9 cellular contexts compared by ENCODE assay signal in genomic region chr4:26342328-26343040, GRCh38. TPM values are rescaled to one million over a fixed set of nuclear protein-coding genes. Genes with fewer than 3 reads are reported as not detected.
A peak's percentile ranks its signal among the peaks of the same experiment; 100 is the strongest.
DNase-seq lines count a peak whose midpoint lies in the region; ATAC-seq and TF ChIP-seq lines count a peak whose summit lies in the region.
"Had no signal": no experiment of that assay in that cellular context is flagged by ENCODE, and none has a peak within 500 bp of the region (broad histone marks: within the 10 kb centered on the region; RNA-seq: fewer than 3 reads in every experiment).

No MANE protein-coding gene starts in this region.

- RAD21 ChIA-PET in HCT116 (lab: Charles Lee; ENCODE audit: low non-redundant PET in 1 of 2, low total read pairs in 2 of 2, uncharacterized antibody in 2 of 2, unreplicated experiment in 2 of 2): no interaction called here

- intact Hi-C loops in HCT116 (cut with micrococcal nuclease): no loop called here

- ATAC-seq in HCT116 (peak; percentile 88), GM18867 (IDR thresholded peaks at IDR 0.05; ENCODE audit: unreplicated experiment) (no peak), HG03460 (IDR thresholded peaks at IDR 0.05; ENCODE audit: unreplicated experiment) (no peak)

- no peaks in the 10 kb centered on the region for H3K9me2 ChIP-seq in HCT116 (ENCODE audit: insufficient read depth)

- peaks cover 15% of the 10 kb centered on the region; the same call in 1 of the 2 replicates for H4K20me1 ChIP-seq in HCT116 (ENCODE audit: insufficient read depth)

- DNase-seq in ACHN (peak; percentile 83), HCT116 (ENCODE audit: low read depth, low spot score) (peak; percentile 23), left kidney (ENCODE audit: low read depth, low spot score) (peak; percentile 57), NCI-H1048 (lab: John Stamatoyannopoulos, UW) (no peak)
- DNase-seq in stimulated activated CD8-positive, alpha-beta memory T cell treated with anti-CD3 and anti-CD28 coated beads, Interleukin-4, amount 100 ng/mL, for 48 hours: no peak
- DNase-seq: mesendoderm had no signal

- in situ Hi-C loops in ACHN (cut with HindIII; ENCODE audit: low pct_ligation_motif_present, low pct_unique_long_range_greater_than_20kb, low sequenced_read_pairs): no loop called here

- H3K27me3 ChIP-seq in HCT116 (ENCODE audit: insufficient read depth, low read length): no peaks in the 10 kb centered on the region

- H3K36me3 ChIP-seq in HCT116 (ENCODE audit: control insufficient read depth in 1 of 2, insufficient read depth in 2 of 2, low read length in 2 of 2): no peaks in the 10 kb centered on the region

- TF ChIP-seq POLR2A in HCT116 (IDR thresholded peaks at IDR 0.05; ENCODE audit: borderline replicate concordance, extremely low read depth, insufficient read depth, insufficient read length): no peak

- BruUV-seq in HCT116 (replicated peaks; lab: Mats Ljungman, UMichigan): no TSS peak

- TF ChIP-seq CTCF in HCT116 (IDR thresholded peaks at IDR 0.05 in 2 of 3, conservative IDR thresholded peaks at IDR 0.05 in 1 of 3; ENCODE audit: borderline replicate concordance in 1 of 3, insufficient read depth in 1 of 3, low read depth in 2 of 3, low read length in 2 of 3): no peak

- peak overlapping the region; percentile 46 for H3K4me2 ChIP-seq in HCT116 (ENCODE audit: low read length)

- peaks cover 94% of the 10 kb centered on the region for H3K79me2 ChIP-seq in HCT116 (ENCODE audit: insufficient read depth, low read length)

- H3K4me1 ChIP-seq in HCT116 (ENCODE audit: control insufficient read depth in 1 of 2, insufficient read depth in 2 of 2, low read length in 2 of 2): peaks cover 8 to 31% of the 10 kb centered on the region in 2 experiments

- H3K27ac ChIP-seq in HCT116 (ENCODE audit: low read depth, low read length) (no peak overlapping the region), angular gyrus (ENCODE audit: low read depth, low read length) (peak overlapping the region; percentile 94)

- CTCF ChIA-PET in HCT116 (lab: Charles Lee): interaction anchor here (5.2 kb wide), 1 partner anchor 13 kb away, joined by 23 read pairs; no protein-coding TSS in a partner anchor

- POLR2A ChIA-PET in HCT116 (lab: Charles Lee): interaction anchor here (0.6 kb wide), 1 partner anchor 150 kb away, joined by 3 read pairs; no protein-coding TSS in a partner anchor

- H3K9ac ChIP-seq in HCT116 (ENCODE audit: low read length): 0 out of 2 replicates have a peak overlapping the region, but pooled peaks have one; percentile 1

- H2AFZ ChIP-seq in HCT116 (ENCODE audit: low read depth, low read length, poor library complexity, severe bottlenecking): no peak overlapping the region

- H3K9me3 ChIP-seq in HCT116 (ENCODE audit: control insufficient read depth in 1 of 2, insufficient read depth in 1 of 2, low read depth in 1 of 2, low read length in 2 of 2): no peaks in the 10 kb centered on the region

- TF ChIP-seq RAD21 in HCT116 (IDR thresholded peaks at IDR 0.05; ENCODE audit: low read depth): no peak

- H3K4me3 ChIP-seq in HCT116 (replicated peaks in 1 of 2; ENCODE audit: low read depth in 1 of 2, low read length in 2 of 2): no peak overlapping the region

TF ChIP-seq in HCT116, 20 proteins besides CTCF, POLR2A, EP300 and RAD21:
- TF ChIP-seq JUND (IDR thresholded peaks at IDR 0.05): peak; percentile 30; the same call in 1 of the 2 replicates
- TF ChIP-seq, protein P1, sequence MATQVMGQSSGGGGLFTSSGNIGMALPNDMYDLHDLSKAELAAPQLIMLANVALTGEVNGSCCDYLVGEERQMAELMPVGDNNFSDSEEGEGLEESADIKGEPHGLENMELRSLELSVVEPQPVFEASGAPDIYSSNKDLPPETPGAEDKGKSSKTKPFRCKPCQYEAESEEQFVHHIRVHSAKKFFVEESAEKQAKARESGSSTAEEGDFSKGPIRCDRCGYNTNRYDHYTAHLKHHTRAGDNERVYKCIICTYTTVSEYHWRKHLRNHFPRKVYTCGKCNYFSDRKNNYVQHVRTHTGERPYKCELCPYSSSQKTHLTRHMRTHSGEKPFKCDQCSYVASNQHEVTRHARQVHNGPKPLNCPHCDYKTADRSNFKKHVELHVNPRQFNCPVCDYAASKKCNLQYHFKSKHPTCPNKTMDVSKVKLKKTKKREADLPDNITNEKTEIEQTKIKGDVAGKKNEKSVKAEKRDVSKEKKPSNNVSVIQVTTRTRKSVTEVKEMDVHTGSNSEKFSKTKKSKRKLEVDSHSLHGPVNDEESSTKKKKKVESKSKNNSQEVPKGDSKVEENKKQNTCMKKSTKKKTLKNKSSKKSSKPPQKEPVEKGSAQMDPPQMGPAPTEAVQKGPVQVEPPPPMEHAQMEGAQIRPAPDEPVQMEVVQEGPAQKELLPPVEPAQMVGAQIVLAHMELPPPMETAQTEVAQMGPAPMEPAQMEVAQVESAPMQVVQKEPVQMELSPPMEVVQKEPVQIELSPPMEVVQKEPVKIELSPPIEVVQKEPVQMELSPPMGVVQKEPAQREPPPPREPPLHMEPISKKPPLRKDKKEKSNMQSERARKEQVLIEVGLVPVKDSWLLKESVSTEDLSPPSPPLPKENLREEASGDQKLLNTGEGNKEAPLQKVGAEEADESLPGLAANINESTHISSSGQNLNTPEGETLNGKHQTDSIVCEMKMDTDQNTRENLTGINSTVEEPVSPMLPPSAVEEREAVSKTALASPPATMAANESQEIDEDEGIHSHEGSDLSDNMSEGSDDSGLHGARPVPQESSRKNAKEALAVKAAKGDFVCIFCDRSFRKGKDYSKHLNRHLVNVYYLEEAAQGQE (IDR thresholded peaks at IDR 0.05; ENCODE audit: low read depth): no peak

RNA-seq across cellular contexts. Expression of gene RBPJ, which starts 21.7 kb away (rescaled TPM):
- total RNA-seq in HCT116 (2021; ENCODE audit: unreplicated experiment): 72.7 TPM
- 42.2 and 46.5 TPM in 2 replicates for polyA plus RNA-seq in HCT116 (2012)

Comparison
In these comparisons a context has a peak if more than half of its experiments do, and no peak if none do; other contexts are left out.
1. DNase-seq: peak in ACHN (single experiment), HCT116 (single experiment) and left kidney (single experiment); none in NCI-H1048 (single experiment) and stimulated activated CD8-positive, alpha-beta memory T cell treated with anti-CD3 and anti-CD28 coated beads, Interleukin-4, amount 100 ng/mL, for 48 hours (single experiment).